8 cellular contexts compared by ENCODE assay signal in genomic region chr1:78650114-78650513, GRCh38. TPM values are rescaled to one million over a fixed set of nuclear protein-coding genes. Genes with fewer than 3 reads are reported as not detected.
DNase-seq lines count a peak whose midpoint lies in the region; ATAC-seq and TF ChIP-seq lines count a peak whose summit lies in the region.

No MANE protein-coding gene starts in this region.

- no peaks in the 10 kb centered on the region for H3K4me1 ChIP-seq in smooth muscle cell (ENCODE audit: low read depth)
- H3K4me1 ChIP-seq in neuronal stem cell (ENCODE audit: control insufficient read depth in 2 of 2, insufficient read depth in 1 of 2, low read depth in 1 of 2, low read length in 2 of 2), result no peaks in the 10 kb centered on the region

- H3K23ac ChIP-seq in neuronal stem cell (ENCODE audit: low read depth, low read length, poor library complexity), result no peak overlapping the region

- H3K14ac ChIP-seq in neuronal stem cell (ENCODE audit: low read length), result no peak overlapping the region

- no peak for TF ChIP-seq CTCF in smooth muscle cell (IDR thresholded peaks at IDR 0.05; ENCODE audit: borderline replicate concordance, insufficient read depth, poor library complexity, severe bottlenecking)

- no peak overlapping the region for H2BK120ac ChIP-seq in neuronal stem cell (ENCODE audit: low read depth, low read length)

- WGBS in smooth muscle cell (ENCODE audit: low lambda C conversion rate), result 76% methylated on average over 4 of the region's 4 CpGs
- WGBS in neuronal stem cell (ENCODE audit: extremely low coverage in 2 of 2, insufficient read length in 2 of 2, insufficient replicate concordance in 1 of 2), 2 donors, result no CpG with 5 or more reads among the region's 4 CpGs

- no peak overlapping the region for H2BK12ac ChIP-seq in neuronal stem cell (ENCODE audit: low read length)

- H2BK5ac ChIP-seq in neuronal stem cell (ENCODE audit: low read length), result no peak overlapping the region

- H3K18ac ChIP-seq in neuronal stem cell (ENCODE audit: low read length), result no peak overlapping the region

- H2AFZ ChIP-seq in smooth muscle cell (ENCODE audit: low read depth), result no peak overlapping the region
- no peak overlapping the region for H2AFZ ChIP-seq in neuronal stem cell (ENCODE audit: low read length)

- H2BK15ac ChIP-seq in neuronal stem cell (ENCODE audit: low read length), result no peak overlapping the region

- H3K9me3 ChIP-seq in smooth muscle cell (replicated peaks; ENCODE audit: low read depth) (no peaks in the 10 kb centered on the region), neuronal stem cell (replicated peaks in 1 of 2; ENCODE audit: control insufficient read depth in 2 of 2, insufficient read depth in 1 of 2, low read depth in 1 of 2, low read length in 2 of 2) (no peaks in the 10 kb centered on the region)

- no peaks in the 10 kb centered on the region for H3K36me3 ChIP-seq in smooth muscle cell (ENCODE audit: low read depth)
- no peaks in the 10 kb centered on the region for H3K36me3 ChIP-seq in neuronal stem cell (replicated peaks in 1 of 2; ENCODE audit: control insufficient read depth in 2 of 2, insufficient read depth in 2 of 2, low read length in 2 of 2)

- H3K9ac ChIP-seq in smooth muscle cell (ENCODE audit: low read depth), result no peak overlapping the region
- H3K9ac ChIP-seq in neuronal stem cell (ENCODE audit: low read depth, low read length, poor library complexity), result no peak overlapping the region

- H4K91ac ChIP-seq in neuronal stem cell (ENCODE audit: low read depth, low read length, poor library complexity), result no peak overlapping the region

- no peaks in the 10 kb centered on the region for H3F3A ChIP-seq in smooth muscle cell (ENCODE audit: low read depth)

- H3K79me2 ChIP-seq in smooth muscle cell (ENCODE audit: low read depth), result no peaks in the 10 kb centered on the region

- H4K20me1 ChIP-seq in smooth muscle cell (ENCODE audit: low read depth), result no peaks in the 10 kb centered on the region

- H3K27me3 ChIP-seq in smooth muscle cell (ENCODE audit: low read depth) (peaks cover 9% of the 10 kb centered on the region), neuronal stem cell (ENCODE audit: control insufficient read depth in 3 of 3, insufficient read depth in 3 of 3, low read depth in 1 of 3, low read length in 3 of 3) (no peaks in the 10 kb centered on the region)

- H3K4me3 ChIP-seq in smooth muscle cell (peak overlapping the region; percentile 24), neuronal stem cell (ENCODE audit: low read length in 2 of 2) (no peak overlapping the region)

- no peaks in the 10 kb centered on the region for H3K79me1 ChIP-seq in neuronal stem cell (ENCODE audit: low read depth, low read length)

- no peak overlapping the region for H3K27ac ChIP-seq in smooth muscle cell (ENCODE audit: low read depth)
- no peak overlapping the region for H3K27ac ChIP-seq in neuronal stem cell (replicated peaks; ENCODE audit: low read length)

- H3K4me2 ChIP-seq in smooth muscle cell, result no peak overlapping the region
- H3K4me2 ChIP-seq in neuronal stem cell (ENCODE audit: insufficient read depth, low read length, poor library complexity, severe bottlenecking), result no peak overlapping the region

- no peak overlapping the region for H2AK5ac ChIP-seq in neuronal stem cell (ENCODE audit: low read depth, low read length)

- DNase-seq in RPMI7951 (ENCODE audit: low read depth) (peak; percentile 45), fibroblast of peridontal ligament (ENCODE audit: extremely low read depth) (peak; percentile 47), smooth muscle cell (lab: John Stamatoyannopoulos, UW; ENCODE audit: unreplicated experiment) (no peak), retina (no peak), foreskin melanocyte (no peak), neuronal stem cell (ENCODE audit: low spot score) (no peak)
- no peak for DNase-seq in stimulated activated CD4-positive, alpha-beta T cell treated with anti-CD3 and anti-CD28 coated beads, Interleukin-4, amount 100 ng/mL, for 1 hour

- no peak overlapping the region for H3K4ac ChIP-seq in neuronal stem cell (ENCODE audit: low read length)

- ATAC-seq in GM18498 (IDR thresholded peaks at IDR 0.05; ENCODE audit: unreplicated experiment), result peak; percentile 37

- H4K8ac ChIP-seq in neuronal stem cell (ENCODE audit: low read depth, low read length), result no peak overlapping the region

RNA-seq across cellular contexts. Expression of gene IFI44, which starts 0.5 kb away (rescaled TPM):
- total RNA-seq in RPMI7951 (2014; rRNA removed; shearing (Covaris generic)), result 97.0 and 107 TPM in 2 replicates
- 0.27 TPM in 1 of 2 replicates, not detected in the other for total RNA-seq in smooth muscle cell
- polyA plus RNA-seq in smooth muscle cell, result 0.71 TPM in 1 of 2 replicates, not detected in the other
- polyA plus RNA-seq in neuronal stem cell (2013, experiment 1 of 2), result not detected
- polyA plus RNA-seq in neuronal stem cell (2013, experiment 2 of 2), result 0.03 TPM

RNA-seq across cellular contexts. Expression of gene IFI44L, which starts 29.9 kb away (rescaled TPM):
- 5.4 and 9.4 TPM in 2 replicates for total RNA-seq in RPMI7951 (2014; rRNA removed; shearing (Covaris generic))
- total RNA-seq in smooth muscle cell, result not detected in 2 replicates
- polyA plus RNA-seq in smooth muscle cell, result not detected in 2 replicates
- not detected for polyA plus RNA-seq in neuronal stem cell (2013, experiment 1 of 2)
- polyA plus RNA-seq in neuronal stem cell (2013, experiment 2 of 2), result not detected

Comparison
In these comparisons a context has a peak if more than half of its experiments do, and no peak if none do; other contexts are left out.
1. DNase-seq: peak in RPMI7951 (single experiment) and fibroblast of peridontal ligament (single experiment); none in smooth muscle cell (single experiment), retina (single experiment), foreskin melanocyte (single experiment), stimulated activated CD4-positive, alpha-beta T cell treated with anti-CD3 and anti-CD28 coated beads, Interleukin-4, amount 100 ng/mL, for 1 hour (single experiment) and neuronal stem cell (single experiment).
2. RNA of gene IFI44, which starts 0.5 kb away (total RNA-seq): 97.0 to 107 TPM in RPMI7951; 0.27 TPM in smooth muscle cell; every median in the first group is over 10 times any median in the second.